ENCODE assay signal across 1 cellular context in the genomic region with DNA sequence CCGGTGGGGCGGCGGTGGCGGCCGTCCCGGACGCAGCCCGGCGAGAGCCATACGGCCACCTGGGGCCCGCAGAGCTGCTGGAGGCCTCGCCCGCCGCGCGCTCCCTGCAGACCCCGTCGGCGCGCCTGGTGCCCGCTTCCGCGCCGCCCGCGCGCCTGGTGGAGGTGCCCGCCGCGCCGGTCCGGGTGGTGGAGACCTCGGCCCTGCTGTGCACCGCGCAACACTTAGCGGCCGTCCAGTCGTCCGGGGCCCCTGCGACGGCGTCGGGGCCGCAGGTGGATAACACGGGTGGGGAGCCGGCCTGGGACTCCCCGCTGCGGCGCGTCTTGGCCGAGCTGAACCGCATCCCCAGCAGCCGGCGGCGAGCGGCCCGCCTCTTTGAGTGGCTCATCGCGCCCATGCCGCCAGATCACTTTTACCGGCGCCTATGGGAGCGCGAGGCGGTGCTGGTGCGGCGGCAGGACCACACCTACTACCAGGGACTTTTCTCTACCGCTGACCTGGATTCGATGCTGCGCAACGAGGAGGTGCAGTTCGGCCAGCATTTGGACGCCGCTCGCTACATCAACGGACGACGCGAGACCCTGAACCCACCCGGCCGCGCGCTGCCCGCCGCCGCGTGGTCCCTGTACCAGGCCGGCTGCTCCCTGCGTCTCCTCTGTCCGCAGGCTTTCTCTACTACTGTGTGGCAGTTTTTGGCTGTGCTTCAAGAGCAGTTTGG.
TF ChIP-seq lines count a peak whose summit lies in the region.

No MANE protein-coding gene starts in this region.

TF ChIP-seq in HepG2, 621 proteins besides CTCF, POLR2A, EP300 and RAD21 (continued from another document):
- 0 out of 2 replicates have a peak, but pooled peaks have one; percentile 16 for TF ChIP-seq ARNT2 (CRISPR knock-in tag; IDR thresholded peaks at IDR 0.05; ENCODE audit: low read depth)
